7 cellular contexts compared by ENCODE assay signal in genomic region chr16:5098221-5099159, GRCh38. TPM values are rescaled to one million over a fixed set of nuclear protein-coding genes. Genes with fewer than 3 reads are reported as not detected.
DNase-seq lines count a peak whose midpoint lies in the region; ATAC-seq and TF ChIP-seq lines count a peak whose summit lies in the region.
"Not testable (repeated sequence)": the region's sequence is repeated elsewhere in the genome, so short reads cannot be mapped to it uniquely, and the experiment has no call there.

No MANE protein-coding gene starts in this region.

- not testable (repeated sequence) for BruUV-seq in PC-3 (replicated peaks; lab: Mats Ljungman, UMichigan)

- intact Hi-C loops in PC-3 (cut with micrococcal nuclease); spleen (cut with DNase I; ENCODE audit: low total_unique reads): not testable (repeated sequence)

- not testable (repeated sequence) for TF ChIP-seq POLR2A in spleen (IDR thresholded peaks at IDR 0.05)

- WGBS in spleen, 5 donors, result 1 to 4% (median 3%) methylated on average over 23 to 58 of the region's 67 CpGs

- POLR2A ChIA-PET in PC-3 (lab: Charles Lee; ENCODE audit: unreplicated experiment), result not testable (repeated sequence)

- not testable (repeated sequence) for H3K4me1 ChIP-seq in PC-3 (ENCODE audit: insufficient read depth, low read length); effector memory CD4-positive, alpha-beta T cell (ENCODE audit: control insufficient read depth, insufficient read depth, low read length, poor library complexity, severe bottlenecking)
- peaks cover 0 to 16% (median 8%) of the 10 kb centered on the region in 6 donors for H3K4me1 ChIP-seq in spleen

- TF ChIP-seq CTCF in PC-3 (conservative IDR thresholded peaks at IDR 0.05; ENCODE audit: low read depth, low read length), result not testable (repeated sequence)
- TF ChIP-seq CTCF in spleen (IDR thresholded peaks at IDR 0.05 in 8 of 11, conservative IDR thresholded peaks at IDR 0.05 in 3 of 11), result peak in 1 of 11 experiments; percentile 3

- H3K4me2 ChIP-seq in PC-3 (ENCODE audit: low read length), result peak overlapping the region; percentile 74

- H3F3A ChIP-seq in PC-3 (ENCODE audit: low read length, unreplicated experiment), result not testable (repeated sequence)

- H3K9me2 ChIP-seq in PC-3 (replicated peaks; ENCODE audit: low read length), result not testable (repeated sequence)

- not testable (repeated sequence) for H3K9ac ChIP-seq in PC-3 (ENCODE audit: low read length)

- H3K36me3 ChIP-seq in PC-3 (ENCODE audit: low read depth, low read length); effector memory CD4-positive, alpha-beta T cell (ENCODE audit: control insufficient read depth, insufficient read depth, low read length); spleen: not testable (repeated sequence)

- peak overlapping the region; percentile 63 for H2AFZ ChIP-seq in PC-3 (ENCODE audit: low read length)

- H3K9me3 ChIP-seq in PC-3 (ENCODE audit: low read length); effector memory CD4-positive, alpha-beta T cell (ENCODE audit: control insufficient read depth, low read length); spleen: not testable (repeated sequence)

- H3K4me3 ChIP-seq in PC-3 (ENCODE audit: low read length), result peak overlapping the region; percentile 62
- H3K4me3 ChIP-seq in effector memory CD4-positive, alpha-beta T cell (ENCODE audit: insufficient read depth, low read depth, low read length, poor library complexity, severe bottlenecking), result peak overlapping the region; percentile 57
- peak overlapping the region; percentile 60 to 93 (median 84) for H3K4me3 ChIP-seq in spleen

- CTCF ChIA-PET in PC-3 (lab: Charles Lee), result not testable (repeated sequence)

- not testable (repeated sequence) for H3K27me3 ChIP-seq in PC-3 (ENCODE audit: low read length); effector memory CD4-positive, alpha-beta T cell (replicated peaks; ENCODE audit: control insufficient read depth, insufficient read depth, low read length, poor library complexity, severe bottlenecking); spleen (replicated peaks in 1 of 7)

- H3K79me2 ChIP-seq in PC-3 (ENCODE audit: low read length), result not testable (repeated sequence)

- not testable (repeated sequence) for H4K20me1 ChIP-seq in PC-3 (ENCODE audit: low read length)

- ATAC-seq in GM19025 (IDR thresholded peaks at IDR 0.05; ENCODE audit: low read depth, unreplicated experiment) (peak; percentile 74), HG03565 (IDR thresholded peaks at IDR 0.05; ENCODE audit: unreplicated experiment) (peak; percentile 70)
- not testable (repeated sequence) for ATAC-seq in PC-3

- DNase-seq in PC-3, result peak; percentile 51
- peak; percentile 70 for DNase-seq in activated T-cell treated with anti-CD3 and anti-CD28 coated beads for 48 hours (ENCODE audit: low read depth)
- peak; percentile 58 to 96 (median 63) for DNase-seq in effector memory CD4-positive, alpha-beta T cell
- DNase-seq in left kidney (ENCODE audit: low read depth, low spot score), result peak; percentile 91
- peak; percentile 95 for DNase-seq in spleen

- H3K27ac ChIP-seq in PC-3 (ENCODE audit: low read length), result not testable (repeated sequence)
- H3K27ac ChIP-seq in effector memory CD4-positive, alpha-beta T cell (ENCODE audit: insufficient read depth, low read length, poor library complexity, severe bottlenecking), result peak overlapping the region; percentile 74
- H3K27ac ChIP-seq in spleen, result peak overlapping the region; percentile 70 to 92 (median 85)

RNA-seq across cellular contexts. Expression of gene EEF2KMT, which starts 0.9 kb away (rescaled TPM):
- total RNA-seq in PC-3 (2014; rRNA removed) (23.7 and 25.8 TPM in 2 replicates), spleen (10 to 100 TPM in 1 of 7 donors, 1 to 10 TPM in 6; 5.8 to 11.7 (median 7.6) TPM)
- 1 to 10 TPM; 4.5 to 7.8 (median 6.7) TPM for polyA plus RNA-seq in spleen

RNA-seq across cellular contexts. Expression of gene ALG1, which starts 26.8 kb away (rescaled TPM):
- total RNA-seq in PC-3 (2014; rRNA removed) (22.9 and 29.7 TPM in 2 replicates), spleen (10 to 100 TPM; 18.4 to 46.2 (median 24.8) TPM)
- 10 to 100 TPM; 13.0 to 18.6 (median 17.0) TPM for polyA plus RNA-seq in spleen

RNA-seq across cellular contexts. Expression of gene C16orf89, which starts 32.7 kb away (rescaled TPM):
- total RNA-seq in PC-3 (2014; rRNA removed) (not detected in 2 replicates), spleen (1 to 10 TPM in 4 of 7 donors, under 1 TPM in 2, not detected in 1; 0.34 to 2.5 (median 1.5) TPM)
- polyA plus RNA-seq in spleen, result 1 to 10 TPM; 1.7 to 5.7 (median 4.0) TPM
